In the genomic region with DNA sequence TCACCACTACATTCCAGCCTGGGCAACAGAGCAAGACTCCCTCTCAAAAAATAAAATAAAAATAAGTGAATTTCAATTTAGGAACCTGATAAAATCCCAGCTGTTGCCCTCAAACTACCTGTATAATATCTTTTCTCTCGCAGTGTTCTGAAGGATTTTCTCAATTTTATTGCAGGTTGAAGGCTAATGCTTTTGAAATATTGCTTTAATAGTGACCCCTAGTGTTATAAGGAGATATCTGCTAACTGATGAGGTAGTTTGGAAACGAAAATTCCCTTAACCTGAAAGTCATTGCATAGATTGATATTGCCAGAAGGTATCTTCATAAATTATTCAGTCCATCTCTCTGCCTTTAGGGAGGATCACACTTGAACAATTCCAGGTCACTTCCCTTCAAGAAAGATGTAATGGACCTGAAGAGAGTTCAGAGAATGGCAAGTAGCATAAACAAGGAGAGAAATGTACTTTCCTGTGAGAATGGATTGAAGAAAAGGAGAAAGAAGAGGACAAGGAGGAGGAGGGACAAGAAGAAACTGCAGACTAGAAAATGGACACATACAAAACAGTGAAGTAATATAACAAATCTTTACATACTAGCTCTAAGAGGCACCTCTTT, we compare ENCODE assay signal across 8 cellular contexts. TPM values are rescaled to one million over a fixed set of nuclear protein-coding genes. Genes with fewer than 3 reads are reported as not detected.
DNase-seq lines count a peak whose midpoint lies in the region; ATAC-seq, FAIRE-seq and TF ChIP-seq lines count a peak whose summit lies in the region.

No MANE protein-coding gene starts in this region.

- H3K4me1 ChIP-seq in colonic mucosa = no peaks in the 10 kb centered on the region
- no peaks in the 10 kb centered on the region for H3K4me1 ChIP-seq in naive thymus-derived CD4-positive, alpha-beta T cell (ENCODE audit: control insufficient read depth in 2 of 2, insufficient read depth in 2 of 2, low read length in 2 of 2)

- no peaks in the 10 kb centered on the region for H3K27me3 ChIP-seq in colonic mucosa
- no peaks in the 10 kb centered on the region for H3K27me3 ChIP-seq in naive thymus-derived CD4-positive, alpha-beta T cell (ENCODE audit: control insufficient read depth in 2 of 2, insufficient read depth in 2 of 2, low read length in 2 of 2)

- no peak overlapping the region for H3K27ac ChIP-seq in colonic mucosa
- H3K27ac ChIP-seq in naive thymus-derived CD4-positive, alpha-beta T cell (ENCODE audit: low read depth, low read length) = no peak overlapping the region

- no peaks in the 10 kb centered on the region for H3K36me3 ChIP-seq in colonic mucosa
- no peaks in the 10 kb centered on the region for H3K36me3 ChIP-seq in naive thymus-derived CD4-positive, alpha-beta T cell (ENCODE audit: control insufficient read depth in 2 of 3, insufficient read depth in 3 of 3, low read length in 3 of 3)

- ATAC-seq in naive thymus-derived CD4-positive, alpha-beta T cell = peak; percentile 49
- no peak for ATAC-seq in HG02973 (IDR thresholded peaks at IDR 0.05; ENCODE audit: unreplicated experiment)

- peak; percentile 89 for FAIRE-seq in GM12892 (lab: Jason Lieb, UNC)

- no peak for DNase-seq in AG09309 (ENCODE audit: low read depth)
- DNase-seq in GM12892 (ENCODE audit: insufficient read length) = no peak
- peak; percentile 31 to 72 for DNase-seq in NCI-H526 (lab: John Stamatoyannopoulos, UW)
- DNase-seq in colonic mucosa = no peak
- peak in 6 of 9 donors; percentile 2 to 33 (median 26) for DNase-seq in naive thymus-derived CD4-positive, alpha-beta T cell
- DNase-seq in NCI-H187 (lab: John Stamatoyannopoulos, UW) = no peak
- DNase-seq in activated naive CD8-positive, alpha-beta T cell treated with anti-CD3 and anti-CD28 coated beads for 36 hours = no peak

- H3K9me3 ChIP-seq in colonic mucosa = no peaks in the 10 kb centered on the region
- H3K9me3 ChIP-seq in naive thymus-derived CD4-positive, alpha-beta T cell (ENCODE audit: control insufficient read depth in 2 of 3, low read length in 3 of 3) = no peaks in the 10 kb centered on the region

- H3K27me3 Mint-ChIP-seq in naive thymus-derived CD4-positive, alpha-beta T cell = peaks cover 0 to 6% (median 4%) of the 10 kb centered on the region in 5 donors
- peaks cover 3% of the 10 kb centered on the region for H3K27me3 Mint-ChIP-seq in activated naive CD8-positive, alpha-beta T cell treated with anti-CD3 and anti-CD28 coated beads for 36 hours

- CTCF ChIA-PET in naive thymus-derived CD4-positive, alpha-beta T cell (lab: Charles Lee) = interaction anchor here (0.8 to 2.4 kb wide), 6 partner anchors 16 to 392 kb away, joined by 3 to 10 read pairs (median 6); no protein-coding TSS in a partner anchor

- H3K4me3 Mint-ChIP-seq in naive thymus-derived CD4-positive, alpha-beta T cell = no peak overlapping the region
- no peak overlapping the region for H3K4me3 Mint-ChIP-seq in activated naive CD8-positive, alpha-beta T cell treated with anti-CD3 and anti-CD28 coated beads for 36 hours

- no peak for TF ChIP-seq POLR2A in GM12892 (IDR thresholded peaks at IDR 0.05; ENCODE audit: low read depth, low read length)

- no peak overlapping the region for H3K9ac ChIP-seq in colonic mucosa (ENCODE audit: low read depth in 2 of 2, low read length in 2 of 2)

- H3K4me1 Mint-ChIP-seq in naive thymus-derived CD4-positive, alpha-beta T cell = peaks cover 0 to 7% (median 0%) of the 10 kb centered on the region in 7 donors
- peaks cover 2% of the 10 kb centered on the region for H3K4me1 Mint-ChIP-seq in activated naive CD8-positive, alpha-beta T cell treated with anti-CD3 and anti-CD28 coated beads for 36 hours

- H3K27ac Mint-ChIP-seq in naive thymus-derived CD4-positive, alpha-beta T cell = no peak overlapping the region
- no peak overlapping the region for H3K27ac Mint-ChIP-seq in activated naive CD8-positive, alpha-beta T cell treated with anti-CD3 and anti-CD28 coated beads for 36 hours

- intact Hi-C loops in colonic mucosa (cut with DNase I) = loop anchor here (5.0 kb wide), 2 partner anchors 233 to 328 kb away; no protein-coding TSS in a partner anchor
- intact Hi-C loops in naive thymus-derived CD4-positive, alpha-beta T cell (cut with micrococcal nuclease) = loop anchor here (1.0 to 5.0 kb wide), 7 partner anchors 58 to 1373 kb away; a partner anchor contains a TSS

- H3K4me3 ChIP-seq in AG09309 (ENCODE audit: control insufficient read depth, low read depth, low read length) (no peak overlapping the region), colonic mucosa (no peak overlapping the region)
- no peak overlapping the region for H3K4me3 ChIP-seq in naive thymus-derived CD4-positive, alpha-beta T cell (ENCODE audit: low read length)

- no peaks in the 10 kb centered on the region for H3K36me3 Mint-ChIP-seq in naive thymus-derived CD4-positive, alpha-beta T cell
- H3K36me3 Mint-ChIP-seq in activated naive CD8-positive, alpha-beta T cell treated with anti-CD3 and anti-CD28 coated beads for 36 hours = no peaks in the 10 kb centered on the region

- H3K9me3 Mint-ChIP-seq in naive thymus-derived CD4-positive, alpha-beta T cell = no peaks in the 10 kb centered on the region
- no peaks in the 10 kb centered on the region for H3K9me3 Mint-ChIP-seq in activated naive CD8-positive, alpha-beta T cell treated with anti-CD3 and anti-CD28 coated beads for 36 hours

- POLR2A ChIA-PET in naive thymus-derived CD4-positive, alpha-beta T cell (lab: Charles Lee) = no interaction called here

- TF ChIP-seq CTCF in AG09309 (IDR thresholded peaks at IDR 0.05; ENCODE audit: control insufficient read depth, insufficient read depth, low read depth, low read length, missing control alignments) (peak; percentile 51), colonic mucosa (IDR thresholded peaks at IDR 0.05) (peak; percentile 54)

RNA-seq across cellular contexts. Expression of a gene that starts 44.1 kb away (rescaled TPM):
- polyA plus RNA-seq in GM12892 (2012; ENCODE audit: missing spikeins) = 0.49 TPM
- under 1 TPM in 1 of 2 donors, not detected in 1; 0.30 TPM for total RNA-seq in colonic mucosa
- total RNA-seq in naive thymus-derived CD4-positive, alpha-beta T cell = under 1 TPM in 2 of 5 experiments, not detected in 3; 0.15 to 0.19 TPM
- under 1 TPM in 1 of 2 donors, not detected in 1; 0.13 TPM for polyA plus RNA-seq in naive thymus-derived CD4-positive, alpha-beta T cell
- total RNA-seq in activated naive CD8-positive, alpha-beta T cell treated with anti-CD3 and anti-CD28 coated beads for 36 hours = under 1 TPM; 0.42 to 0.76 TPM

RNA-seq across cellular contexts. Expression of a gene that starts 44.3 kb away (rescaled TPM):
- polyA plus RNA-seq in GM12892 (2012; ENCODE audit: missing spikeins) = 11.7 TPM
- 10 to 100 TPM; 55.9 to 74.1 TPM for total RNA-seq in colonic mucosa
- 10 to 100 TPM in 4 of 5 experiments, 1 to 10 TPM in 1; 5.1 to 20.2 (median 15.1) TPM for total RNA-seq in naive thymus-derived CD4-positive, alpha-beta T cell
- polyA plus RNA-seq in naive thymus-derived CD4-positive, alpha-beta T cell = 10 to 100 TPM; 11.9 to 17.2 TPM
- total RNA-seq in activated naive CD8-positive, alpha-beta T cell treated with anti-CD3 and anti-CD28 coated beads for 36 hours = 10 to 100 TPM; 10.3 to 12.1 TPM

RNA-seq across cellular contexts. Expression of a gene that starts 55.6 kb away (rescaled TPM):
- 22.3 TPM for polyA plus RNA-seq in GM12892 (2012; ENCODE audit: missing spikeins)
- total RNA-seq in colonic mucosa = 1 to 10 TPM; 1.5 to 3.5 TPM
- total RNA-seq in naive thymus-derived CD4-positive, alpha-beta T cell = 10 to 100 TPM; 21.3 to 46.8 (median 36.9) TPM
- 10 to 100 TPM; 27.3 to 44.1 TPM for polyA plus RNA-seq in naive thymus-derived CD4-positive, alpha-beta T cell
- 10 to 100 TPM; 18.3 to 18.5 TPM for total RNA-seq in activated naive CD8-positive, alpha-beta T cell treated with anti-CD3 and anti-CD28 coated beads for 36 hours

Comparison
In these comparisons a context has a peak if more than half of its experiments do, and no peak if none do; other contexts are left out.
1. DNase-seq: peak in NCI-H526 (2 of 2) and naive thymus-derived CD4-positive, alpha-beta T cell (6 of 9); none in AG09309 (single experiment), GM12892 (single experiment), colonic mucosa (single experiment), NCI-H187 (0 of 2) and activated naive CD8-positive, alpha-beta T cell treated with anti-CD3 and anti-CD28 coated beads for 36 hours (single experiment).
2. RNA of a gene that starts 55.6 kb away (total RNA-seq): 21.3 to 46.8 TPM in naive thymus-derived CD4-positive, alpha-beta T cell and 18.3 to 18.5 TPM in activated naive CD8-positive, alpha-beta T cell treated with anti-CD3 and anti-CD28 coated beads for 36 hours; 1.5 to 3.5 TPM in colonic mucosa; every median in the first group is over 4 times any median in the second.